ENCODE assay signal across 16 cellular contexts in the genomic region with DNA sequence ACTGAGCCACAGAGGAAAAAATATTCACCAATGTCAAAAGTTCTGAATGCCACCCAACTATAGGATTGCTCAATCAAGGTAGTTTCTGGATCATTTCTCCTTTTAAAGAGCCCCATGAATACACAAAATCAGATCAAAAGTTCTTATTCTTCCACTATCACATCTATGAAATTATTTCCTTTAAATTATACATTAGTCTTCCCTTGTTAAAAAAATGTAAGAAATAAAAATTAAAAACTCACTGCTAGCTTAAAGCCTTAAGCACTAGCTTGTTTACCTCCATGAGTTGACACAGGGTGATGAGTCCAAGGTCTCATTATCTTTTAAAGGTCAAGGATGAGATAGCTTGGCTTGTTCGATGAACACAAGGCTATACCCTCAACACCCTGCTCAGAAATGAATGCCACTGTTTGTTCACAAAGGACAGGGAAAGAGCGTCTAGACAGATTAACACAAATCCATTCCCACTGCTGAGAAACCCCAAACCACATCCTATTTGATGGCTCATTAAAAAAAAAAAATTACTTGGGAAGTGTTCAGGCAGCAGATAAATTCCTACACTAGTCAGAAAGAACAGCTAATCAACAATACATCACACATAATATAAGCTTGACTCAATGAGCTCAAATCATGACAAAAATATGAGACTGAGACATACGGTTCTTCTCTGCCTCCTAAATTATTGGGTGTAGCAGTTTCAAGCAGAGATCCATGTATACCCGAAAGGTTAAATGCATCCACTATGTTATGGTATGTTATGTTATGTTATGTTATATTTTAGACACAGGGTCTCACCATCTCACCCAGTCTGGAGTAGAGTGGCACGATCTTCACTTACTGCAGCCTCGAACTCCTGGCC.
DNase-seq lines count a peak whose midpoint lies in the region; ATAC-seq and TF ChIP-seq lines count a peak whose summit lies in the region.
"Had no signal": no experiment of that assay in that cellular context is flagged by ENCODE, and none has a peak within 500 bp of the region (broad histone marks: within the 10 kb centered on the region; RNA-seq: fewer than 3 reads in every experiment).

No MANE protein-coding gene starts in this region.

- ATAC-seq in GM21825 (IDR thresholded peaks at IDR 0.05; ENCODE audit: unreplicated experiment) (no peak), GM18907 (IDR thresholded peaks at IDR 0.05; ENCODE audit: unreplicated experiment) (no peak)
- ATAC-seq: GM12878; naive thymus-derived CD8-positive, alpha-beta T cell had no signal

- no peak for TF ChIP-seq CTCF in A673 (conservative IDR thresholded peaks at IDR 0.05; ENCODE audit: low read depth, low read length)
- TF ChIP-seq CTCF in HEK293 (tag by site-specific recombination; IDR thresholded peaks at IDR 0.05) = no peak

- no peak overlapping the region for H3K27ac ChIP-seq in A673 (ENCODE audit: low read depth, low read length, poor library complexity, severe bottlenecking)
- no peak overlapping the region for H3K27ac ChIP-seq in HEK293 (ENCODE audit: extremely low read depth, low read depth, low read length)
- H3K27ac ChIP-seq: Peyer's patch, testis had no signal

- H3K4me1 ChIP-seq in A673 (ENCODE audit: insufficient read depth, low read length, poor library complexity, severe bottlenecking) (no peaks in the 10 kb centered on the region), HEK293 (ENCODE audit: control insufficient read depth, insufficient read depth, low read length) (no peaks in the 10 kb centered on the region)
- H3K4me1 ChIP-seq: Peyer's patch had no signal

- CTCF ChIA-PET in A673 (lab: Charles Lee) (interaction anchor here (0.6 kb wide), 1 partner anchor 1246 kb away, joined by 7 read pairs; no protein-coding TSS in a partner anchor), HEK293 (lab: Yijun Ruan, JAX) (interaction anchor here (1.0 to 1.3 kb wide), 3 partner anchors 9 to 262 kb away, joined by 3 to 5 read pairs (median 3); no protein-coding TSS in a partner anchor)

- H3K27me3 ChIP-seq in A673 (replicated peaks; ENCODE audit: insufficient read depth, low read depth, low read length, poor library complexity) = no peaks in the 10 kb centered on the region
- H3K27me3 ChIP-seq in H7 (ENCODE audit: control insufficient read depth, insufficient read depth, low read length) = no peaks in the 10 kb centered on the region
- H3K27me3 ChIP-seq: BE2C, Peyer's patch, testis had no signal

- H3K36me3 ChIP-seq in A673 (ENCODE audit: insufficient read depth, low read length, poor library complexity, severe bottlenecking) (no peaks in the 10 kb centered on the region), HEK293 (ENCODE audit: control insufficient read depth in 2 of 2, insufficient read depth in 1 of 2, low read length in 2 of 2) (no peaks in the 10 kb centered on the region), H7 (replicated peaks; ENCODE audit: control insufficient read depth, insufficient read depth, low read length) (no peaks in the 10 kb centered on the region)
- H3K36me3 ChIP-seq: BE2C, Peyer's patch had no signal

- no TSS peak for BruUV-seq in A673 (replicated peaks; lab: Mats Ljungman, UMichigan)

- H3K9me3 ChIP-seq in A673 (ENCODE audit: low read depth, low read length, poor library complexity, severe bottlenecking) = no peaks in the 10 kb centered on the region
- H3K9me3 ChIP-seq in HEK293 (ENCODE audit: control insufficient read depth, insufficient read depth, low read depth, low read length) = no peaks in the 10 kb centered on the region
- H3K9me3 ChIP-seq: BE2C, Peyer's patch, testis had no signal

- DNase-seq in A673 (ENCODE audit: low spot score) (peak; percentile 26), astrocyte of the hippocampus (ENCODE audit: low read depth, low spot score) (peak; percentile 88), kidney tubule cell (ENCODE audit: low spot score) (peak; percentile 95), H7 (no peak), COR-L47 (lab: John Stamatoyannopoulos, UW) (no peak)
- DNase-seq: activated CD4-positive, alpha-beta T cell treated with anti-CD3 and anti-CD28 coated beads for 1 hour; activated effector memory CD4-positive, alpha-beta T cell treated with Interleukin-2 at 50 U/mL for 16 hours; BE2C; naive thymus-derived CD8-positive, alpha-beta T cell; Peyer's patch; stimulated activated CD4-positive, alpha-beta T cell treated with anti-CD3 and anti-CD28 coated beads, Interleukin-4, amount 100 ng/mL, for 4 hours; testis had no signal

- no peak overlapping the region for H3K4me3 ChIP-seq in A673 (ENCODE audit: low read depth, low read length, poor library complexity, severe bottlenecking)
- no peak overlapping the region for H3K4me3 ChIP-seq in HEK293 (ENCODE audit: low read depth, low read length)
- H3K4me3 ChIP-seq in H7 (ENCODE audit: insufficient read depth, low read depth, low read length) = no peak overlapping the region
- H3K4me3 ChIP-seq: GM12878, Peyer's patch, testis had no signal

- intact Hi-C loops in A673 (cut with micrococcal nuclease; ENCODE audit: unreplicated experiment) = no loop called here

- POLR2A ChIA-PET in A673 (lab: Charles Lee; ENCODE audit: low non-redundant PET) (no interaction called here), HEK293 (lab: Yijun Ruan, JAX) (interaction anchor here (0.6 to 0.8 kb wide), 2 partner anchors 192 to 521 kb away, joined by 3 to 4 read pairs; no protein-coding TSS in a partner anchor)

TF ChIP-seq in HEK293, 187 proteins besides CTCF, POLR2A, EP300 and RAD21:
- TF ChIP-seq, protein P1, sequence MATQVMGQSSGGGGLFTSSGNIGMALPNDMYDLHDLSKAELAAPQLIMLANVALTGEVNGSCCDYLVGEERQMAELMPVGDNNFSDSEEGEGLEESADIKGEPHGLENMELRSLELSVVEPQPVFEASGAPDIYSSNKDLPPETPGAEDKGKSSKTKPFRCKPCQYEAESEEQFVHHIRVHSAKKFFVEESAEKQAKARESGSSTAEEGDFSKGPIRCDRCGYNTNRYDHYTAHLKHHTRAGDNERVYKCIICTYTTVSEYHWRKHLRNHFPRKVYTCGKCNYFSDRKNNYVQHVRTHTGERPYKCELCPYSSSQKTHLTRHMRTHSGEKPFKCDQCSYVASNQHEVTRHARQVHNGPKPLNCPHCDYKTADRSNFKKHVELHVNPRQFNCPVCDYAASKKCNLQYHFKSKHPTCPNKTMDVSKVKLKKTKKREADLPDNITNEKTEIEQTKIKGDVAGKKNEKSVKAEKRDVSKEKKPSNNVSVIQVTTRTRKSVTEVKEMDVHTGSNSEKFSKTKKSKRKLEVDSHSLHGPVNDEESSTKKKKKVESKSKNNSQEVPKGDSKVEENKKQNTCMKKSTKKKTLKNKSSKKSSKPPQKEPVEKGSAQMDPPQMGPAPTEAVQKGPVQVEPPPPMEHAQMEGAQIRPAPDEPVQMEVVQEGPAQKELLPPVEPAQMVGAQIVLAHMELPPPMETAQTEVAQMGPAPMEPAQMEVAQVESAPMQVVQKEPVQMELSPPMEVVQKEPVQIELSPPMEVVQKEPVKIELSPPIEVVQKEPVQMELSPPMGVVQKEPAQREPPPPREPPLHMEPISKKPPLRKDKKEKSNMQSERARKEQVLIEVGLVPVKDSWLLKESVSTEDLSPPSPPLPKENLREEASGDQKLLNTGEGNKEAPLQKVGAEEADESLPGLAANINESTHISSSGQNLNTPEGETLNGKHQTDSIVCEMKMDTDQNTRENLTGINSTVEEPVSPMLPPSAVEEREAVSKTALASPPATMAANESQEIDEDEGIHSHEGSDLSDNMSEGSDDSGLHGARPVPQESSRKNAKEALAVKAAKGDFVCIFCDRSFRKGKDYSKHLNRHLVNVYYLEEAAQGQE (tag by site-specific recombination; IDR thresholded peaks at IDR 0.05) = no peak
- no peak for TF ChIP-seq ZNF174 (tag by site-specific recombination; IDR thresholded peaks at IDR 0.05)
- peak; percentile 46 for TF ChIP-seq FEZF1 (tag by site-specific recombination; IDR thresholded peaks at IDR 0.05)
TF ChIP-seq in HEK293: peak in this region for 1.

Comparison
In these comparisons a context has a peak if more than half of its experiments do, and no peak if none do; other contexts are left out.
1. DNase-seq: peak in A673 (single experiment), astrocyte of the hippocampus (single experiment) and kidney tubule cell (single experiment); none in H7 (single experiment) and COR-L47 (single experiment).